In genomic region chr5:32707394-32707997, GRCh38 we compare ENCODE assay signal across 9 cellular contexts. TPM values are rescaled to one million over a fixed set of nuclear protein-coding genes. Genes with fewer than 3 reads are reported as not detected.
DNase-seq lines count a peak whose midpoint lies in the region; ATAC-seq and TF ChIP-seq lines count a peak whose summit lies in the region.
"Had no signal": no experiment of that assay in that cellular context is flagged by ENCODE, and none has a peak within 500 bp of the region (broad histone marks: within the 10 kb centered on the region; RNA-seq: fewer than 3 reads in every experiment).

No MANE protein-coding gene starts in this region.

- no peak for ATAC-seq in body of pancreas
- ATAC-seq in activated naive CD8-positive, alpha-beta T cell treated with anti-CD3 and anti-CD28 coated beads, Interleukin-2, amount 50 U/mL, for 24 hours, result no peak

- H3K36me3 Mint-ChIP-seq in nephron progenitor cell (ENCODE audit: low read depth), result no peaks in the 10 kb centered on the region
- no peaks in the 10 kb centered on the region for H3K36me3 Mint-ChIP-seq in activated naive CD8-positive, alpha-beta T cell treated with anti-CD3 and anti-CD28 coated beads, Interleukin-2, amount 50 U/mL, for 24 hours (ENCODE audit: low read depth)

- H3K9me3 ChIP-seq in Loucy (ENCODE audit: insufficient read depth, low read depth, low read length) (no peaks in the 10 kb centered on the region), body of pancreas (no peaks in the 10 kb centered on the region)

- no peak overlapping the region for H3K27ac ChIP-seq in body of pancreas

- no peaks in the 10 kb centered on the region for H3K9me2 ChIP-seq in Loucy (replicated peaks; ENCODE audit: low read depth, low read length)

- H3K9ac ChIP-seq in Loucy (ENCODE audit: low read depth, low read length, poor library complexity, severe bottlenecking), result no peak overlapping the region

- no peak for TF ChIP-seq POLR2A in body of pancreas (IDR thresholded peaks at IDR 0.05)

- H3K27me3 ChIP-seq in Loucy (ENCODE audit: insufficient read depth, low read length, poor library complexity, severe bottlenecking) (no peaks in the 10 kb centered on the region), body of pancreas (no peaks in the 10 kb centered on the region)

- peak; percentile 67 for DNase-seq in ELR (ENCODE audit: low read depth)
- no peak for DNase-seq in body of pancreas
- no peak for DNase-seq in nephron progenitor cell
- no peak for DNase-seq in activated naive CD8-positive, alpha-beta T cell treated with anti-CD3 and anti-CD28 coated beads, Interleukin-2, amount 50 U/mL, for 24 hours
- no peak for DNase-seq in anterior cingulate cortex (lab: John Stamatoyannopoulos, UW)
- no peak for DNase-seq in OCI-M2 (lab: John Stamatoyannopoulos, UW; ENCODE audit: unreplicated experiment)
- DNase-seq in CD1c-positive myeloid dendritic cell (ENCODE audit: extremely low spot score), result no peak
- DNase-seq: activated naive CD4-positive, alpha-beta T cell treated with anti-CD3 and anti-CD28 coated beads, Interleukin-2, amount 50 U/mL, for 16 hours had no signal

- no peak overlapping the region for H3K27ac Mint-ChIP-seq in nephron progenitor cell
- no peak overlapping the region for H3K27ac Mint-ChIP-seq in activated naive CD8-positive, alpha-beta T cell treated with anti-CD3 and anti-CD28 coated beads, Interleukin-2, amount 50 U/mL, for 24 hours

- H4K20me1 ChIP-seq in Loucy (ENCODE audit: insufficient read depth, low read length, poor library complexity, severe bottlenecking), result no peaks in the 10 kb centered on the region

- H3K36me3 ChIP-seq in Loucy (ENCODE audit: insufficient read depth, low read length) (no peaks in the 10 kb centered on the region), body of pancreas (replicated peaks in 1 of 2; ENCODE audit: insufficient read depth in 1 of 2, low read depth in 2 of 2) (no peaks in the 10 kb centered on the region)

- H3K79me2 ChIP-seq in Loucy (ENCODE audit: insufficient read depth, low read length), result no peaks in the 10 kb centered on the region

- intact Hi-C loops in body of pancreas (cut with DNase I), result no loop called here

- H3K9me3 Mint-ChIP-seq in nephron progenitor cell, result no peaks in the 10 kb centered on the region
- H3K9me3 Mint-ChIP-seq in activated naive CD8-positive, alpha-beta T cell treated with anti-CD3 and anti-CD28 coated beads, Interleukin-2, amount 50 U/mL, for 24 hours, result no peaks in the 10 kb centered on the region

- H3K4me3 ChIP-seq in Loucy (ENCODE audit: low read length, poor library complexity, severe bottlenecking) (no peak overlapping the region), body of pancreas (no peak overlapping the region)

- H3K4me3 Mint-ChIP-seq in nephron progenitor cell, result no peak overlapping the region
- H3K4me3 Mint-ChIP-seq in activated naive CD8-positive, alpha-beta T cell treated with anti-CD3 and anti-CD28 coated beads, Interleukin-2, amount 50 U/mL, for 24 hours, result no peak overlapping the region

- H3K4me1 ChIP-seq in Loucy (ENCODE audit: insufficient read depth, low read length, poor library complexity, severe bottlenecking), result no peaks in the 10 kb centered on the region
- H3K4me1 ChIP-seq in body of pancreas, result peaks cover 13% of the 10 kb centered on the region

- no peaks in the 10 kb centered on the region for H3F3A ChIP-seq in Loucy (ENCODE audit: low read depth)

- peaks cover 73% of the 10 kb centered on the region for H3K27me3 Mint-ChIP-seq in nephron progenitor cell (ENCODE audit: low read depth, poor library complexity)
- peaks cover 53% of the 10 kb centered on the region for H3K27me3 Mint-ChIP-seq in activated naive CD8-positive, alpha-beta T cell treated with anti-CD3 and anti-CD28 coated beads, Interleukin-2, amount 50 U/mL, for 24 hours

- peaks cover 30% of the 10 kb centered on the region for H3K4me1 Mint-ChIP-seq in nephron progenitor cell
- H3K4me1 Mint-ChIP-seq in activated naive CD8-positive, alpha-beta T cell treated with anti-CD3 and anti-CD28 coated beads, Interleukin-2, amount 50 U/mL, for 24 hours, result peaks cover 23% of the 10 kb centered on the region

- WGBS in body of pancreas, 2 donors, result 19 to 37% methylated on average over 2 of the region's 2 CpGs

- no peak overlapping the region for H3K4me2 ChIP-seq in Loucy (ENCODE audit: low read depth, low read length, poor library complexity, severe bottlenecking)

- 0 out of 2 replicates have a peak overlapping the region, but pooled peaks have one; percentile 47 for H2AFZ ChIP-seq in Loucy (ENCODE audit: low read length)

- peak; percentile 82 for TF ChIP-seq CTCF in Loucy (conservative IDR thresholded peaks at IDR 0.05; ENCODE audit: low read length)
- TF ChIP-seq CTCF in body of pancreas (IDR thresholded peaks at IDR 0.05), result peak in 6 of 7 experiments; percentile 15 to 47 (median 31)
- TF ChIP-seq CTCF in nephron progenitor cell (IDR thresholded peaks at IDR 0.05), result peak; percentile 55

RNA-seq across cellular contexts. Expression of gene NPR3, which starts 3.6 kb away (rescaled TPM):
- total RNA-seq in body of pancreas, result 1 to 10 TPM; 2.6 to 4.7 TPM

Comparison
In these comparisons a context has a peak if more than half of its experiments do, and no peak if none do; other contexts are left out.
1. CTCF ChIP-seq: peak in every context shown above with its lines; median percentile 82 in Loucy; 55 in nephron progenitor cell; 31 in body of pancreas.